In the genomic region with DNA sequence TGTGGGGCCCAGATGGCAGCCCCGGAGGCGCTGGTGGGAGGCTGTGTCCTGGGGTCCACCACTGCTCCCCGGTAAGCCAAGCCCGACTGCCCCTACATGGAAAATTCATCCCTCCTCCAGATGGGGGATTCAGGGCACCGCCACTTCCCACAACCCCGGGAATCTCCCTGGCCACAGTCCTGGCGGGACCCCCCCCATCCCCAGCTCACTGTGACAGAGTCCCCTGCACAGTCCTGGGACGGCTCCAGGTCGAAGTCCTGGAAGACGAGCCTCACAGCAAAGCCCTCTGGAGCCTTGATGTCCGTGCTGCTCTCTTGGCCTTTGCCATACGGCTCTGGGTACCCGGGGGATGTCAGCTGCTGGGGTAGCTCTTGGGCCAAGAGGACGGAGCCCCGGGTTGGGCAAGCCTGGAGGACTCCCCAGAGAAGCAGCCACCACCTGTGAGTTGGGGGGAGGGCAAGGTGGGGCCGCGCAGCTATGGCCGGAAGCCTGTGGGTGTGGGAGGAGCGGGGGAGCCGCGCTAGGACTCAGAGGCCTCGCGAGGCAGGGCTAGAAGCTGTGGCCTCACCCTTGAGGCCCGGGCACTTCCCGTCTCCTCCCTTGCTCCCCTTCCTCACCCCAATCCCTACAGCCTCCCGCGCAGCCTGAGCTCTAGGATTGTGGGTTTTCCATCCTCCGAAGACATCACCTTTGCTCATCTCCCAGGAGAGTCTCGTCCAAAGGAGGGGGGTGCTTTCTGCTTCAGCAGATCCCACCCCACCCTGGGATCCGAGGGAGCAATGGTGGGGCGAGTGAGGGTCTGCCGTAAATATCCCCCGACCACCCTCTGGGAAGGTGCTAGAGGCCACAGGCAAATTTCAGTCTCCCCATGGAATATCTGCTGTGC, we compare ENCODE assay signal across 8 cellular contexts. TPM values are rescaled to one million over a fixed set of nuclear protein-coding genes. Genes with fewer than 3 reads are reported as not detected.
DNase-seq lines count a peak whose midpoint lies in the region; ATAC-seq, FAIRE-seq and TF ChIP-seq lines count a peak whose summit lies in the region.

No MANE protein-coding gene starts in this region.

- H3K36me3 ChIP-seq in IMR-90 (ENCODE audit: control insufficient read depth, insufficient read depth, low read length) = peaks cover 9% of the 10 kb centered on the region
- H3K36me3 ChIP-seq in astrocyte (ENCODE audit: insufficient read depth, low read length) = no peaks in the 10 kb centered on the region
- H3K36me3 ChIP-seq in iPS-18a (ENCODE audit: control insufficient read depth, low read depth, low read length) = no peaks in the 10 kb centered on the region
- peaks cover 0 to 27% (median 13%) of the 10 kb centered on the region in 6 donors for H3K36me3 ChIP-seq in spleen

- H3K23ac ChIP-seq in IMR-90 (ENCODE audit: low read depth, low read length) = peak overlapping the region; percentile 99

- peak overlapping the region; percentile 100 for H4K91ac ChIP-seq in IMR-90 (ENCODE audit: insufficient read depth, low read depth, low read length)

- peak overlapping the region; percentile 99 for H3K18ac ChIP-seq in IMR-90 (ENCODE audit: low read depth, low read length)

- H2AK5ac ChIP-seq in IMR-90 (ENCODE audit: low read depth, low read length) = peak overlapping the region; percentile 90

- H3K79me1 ChIP-seq in IMR-90 (ENCODE audit: low read depth in 1 of 2, low read length in 2 of 2) = peaks cover 27 to 50% of the 10 kb centered on the region in 2 experiments

- H3K27ac ChIP-seq in IMR-90 (ENCODE audit: insufficient read depth, low read length) (peak overlapping the region; percentile 97), astrocyte (ENCODE audit: low read depth, low read length) (peak overlapping the region; percentile 65), iPS-18a (ENCODE audit: low read length) (peak overlapping the region; percentile 49), spleen (peak overlapping the region; percentile 89 to 98 (median 96))

- H3K4me3 ChIP-seq in IMR-90 (ENCODE audit: insufficient read depth, low read depth, low read length) (peak overlapping the region; percentile 66), astrocyte (ENCODE audit: insufficient read depth, low read depth, low read length) (peak overlapping the region; percentile 75), iPS-18a (ENCODE audit: low read length) (peak overlapping the region; percentile 91), spleen (peak overlapping the region; percentile 58 to 86 (median 68))

- H3K4me2 ChIP-seq in IMR-90 (ENCODE audit: low read depth, low read length) (peak overlapping the region; percentile 96), astrocyte (ENCODE audit: low read length) (peak overlapping the region; percentile 96)

- peak overlapping the region; percentile 100 for H3K4ac ChIP-seq in IMR-90 (ENCODE audit: low read depth, low read length)

- H4K8ac ChIP-seq in IMR-90 (ENCODE audit: low read depth in 2 of 2, low read length in 2 of 2) = peak overlapping the region; percentile 97 to 100

- H3K27ac Mint-ChIP-seq in astrocyte (ENCODE audit: unreplicated experiment) = peak overlapping the region; percentile 86

- no peaks in the 10 kb centered on the region; the same call in 1 of the 2 replicates for H4K20me1 ChIP-seq in IMR-90 (ENCODE audit: insufficient read depth, low read length)
- H4K20me1 ChIP-seq in astrocyte (ENCODE audit: insufficient read depth, low read length) = peaks cover 4% of the 10 kb centered on the region

- H2AFZ ChIP-seq in IMR-90 (replicated peaks; ENCODE audit: low read length, poor library complexity) = peak overlapping the region; percentile 98
- peak overlapping the region; percentile 82 for H2AFZ ChIP-seq in astrocyte (ENCODE audit: low read depth, low read length)

- peak overlapping the region; percentile 100 for H2AK9ac ChIP-seq in IMR-90 (replicated peaks; ENCODE audit: low read depth, low read length, poor library complexity)

- CTCF ChIA-PET in IMR-90 (lab: Yijun Ruan, JAX) = interaction anchor here (1.0 to 2.1 kb wide), 5 partner anchors 9 to 184 kb away, joined by 3 to 9 read pairs (median 4); a partner anchor contains a TSS

- DNase-seq in ELR (ENCODE audit: low read depth) (peak; percentile 88), IMR-90 (peak; percentile 70), T-helper 2 cell (peak; percentile 38 to 93 (median 56)), astrocyte (ENCODE audit: low read depth) (peak; percentile 59), spleen (peak; percentile 97), COLO829 (ENCODE audit: low spot score) (no peak)

- H3K4me1 Mint-ChIP-seq in astrocyte (ENCODE audit: low read depth, unreplicated experiment) = peaks cover 2% of the 10 kb centered on the region

- H3K4me1 ChIP-seq in IMR-90 (ENCODE audit: control insufficient read depth, insufficient read depth, low read length) (peaks cover 5% of the 10 kb centered on the region; the same call in 1 of the 2 replicates), astrocyte (ENCODE audit: insufficient read depth, low read length) (peaks cover 10% of the 10 kb centered on the region), iPS-18a (ENCODE audit: control insufficient read depth, low read depth, low read length) (no peaks in the 10 kb centered on the region), spleen (peaks cover 16 to 95% (median 53%) of the 10 kb centered on the region in 6 donors)

- TF ChIP-seq RAD21 in IMR-90 (IDR thresholded peaks at IDR 0.05; ENCODE audit: low read length) = no peak

- peak overlapping the region; percentile 96 for H3K9ac ChIP-seq in IMR-90 (ENCODE audit: low read depth, low read length)
- peak overlapping the region; percentile 92 for H3K9ac ChIP-seq in astrocyte (ENCODE audit: low read length)
- peak overlapping the region; percentile 80 for H3K9ac ChIP-seq in iPS-18a (ENCODE audit: low read length)

- H2BK120ac ChIP-seq in IMR-90 (ENCODE audit: low read depth, low read length) = peak overlapping the region; percentile 94

- POLR2A ChIA-PET in IMR-90 (lab: Charles Lee; ENCODE audit: unreplicated experiment) = no interaction called here

- TF ChIP-seq POLR2A in IMR-90 (IDR thresholded peaks at IDR 0.05; ENCODE audit: low read depth, low read length) (peak; percentile 60; the same call in 1 of the 2 replicates), spleen (IDR thresholded peaks at IDR 0.05) (peak in 2 of 3 donors; percentile 11 to 33)

- peak overlapping the region; percentile 97 for H2BK5ac ChIP-seq in IMR-90 (ENCODE audit: low read depth, low read length, poor library complexity, severe bottlenecking)

- H3K14ac ChIP-seq in IMR-90 (replicated peaks; ENCODE audit: low read depth, low read length) = peak overlapping the region; percentile 100

- peak overlapping the region; percentile 59; the same call in 1 of the 3 replicates for H2BK15ac ChIP-seq in IMR-90 (ENCODE audit: low read depth, low read length)

- H3K27me3 Mint-ChIP-seq in astrocyte (ENCODE audit: low read depth, unreplicated experiment) = peaks cover 6% of the 10 kb centered on the region

- FAIRE-seq in astrocyte (lab: Jason Lieb, UNC) = no peak

- H3K9me3 ChIP-seq in IMR-90 (ENCODE audit: control insufficient read depth, insufficient read depth, low read length) (no peaks in the 10 kb centered on the region), astrocyte (ENCODE audit: insufficient read depth, low read depth, low read length) (no peaks in the 10 kb centered on the region), iPS-18a (ENCODE audit: control insufficient read depth, low read depth, low read length) (no peaks in the 10 kb centered on the region), spleen (peaks cover 0 to 15% (median 11%) of the 10 kb centered on the region in 8 donors)

- 4% methylated on average over 6 of the region's 33 CpGs; no CpG with 5 or more reads in 1 of the 2 experiments for WGBS in IMR-90 (ENCODE audit: extremely low coverage in 2 of 2, insufficient read length in 1 of 2), 2 experiments
- 1 to 8% (median 3%) methylated on average over 20 to 33 of the region's 33 CpGs for WGBS in spleen, 5 donors

- peaks cover 10% of the 10 kb centered on the region for H3K36me3 Mint-ChIP-seq in astrocyte (ENCODE audit: low read depth, unreplicated experiment)

- ATAC-seq in GM21529 (IDR thresholded peaks at IDR 0.05; ENCODE audit: unreplicated experiment) (peak; percentile 83), IMR-90 (ENCODE audit: low read depth) (peak; percentile 87)

- no peak for TF ChIP-seq CTCF in IMR-90 (conservative IDR thresholded peaks at IDR 0.05; ENCODE audit: low read depth, low read length)
- no peak for TF ChIP-seq CTCF in astrocyte (IDR thresholded peaks at IDR 0.05; ENCODE audit: insufficient read depth, low read depth, low read length)
- peak in 1 of 11 experiments; percentile 20 for TF ChIP-seq CTCF in spleen (IDR thresholded peaks at IDR 0.05 in 8 of 11, conservative IDR thresholded peaks at IDR 0.05 in 3 of 11)

- BruUV-seq in IMR-90 (replicated peaks; lab: Mats Ljungman, UMichigan) = no TSS peak

- H3K4me3 Mint-ChIP-seq in astrocyte (ENCODE audit: unreplicated experiment) = peak overlapping the region; percentile 86

- dilution Hi-C loops in IMR-90 (cut with HindIII; ENCODE audit: low sequenced_read_pairs, unreplicated experiment) = no loop called here

- peaks cover 7% of the 10 kb centered on the region for H3K79me2 ChIP-seq in astrocyte (ENCODE audit: insufficient read depth, low read length)

- H2BK20ac ChIP-seq in IMR-90 (ENCODE audit: low read depth, low read length) = peak overlapping the region; percentile 72

- in situ Hi-C loops in IMR-90 (cut with MboI; ENCODE audit: low sequenced_read_pairs) = no loop called here

- peak overlapping the region; percentile 97 for H4K5ac ChIP-seq in IMR-90 (ENCODE audit: low read depth, low read length)

- 0 out of 2 replicates have a peak, but pooled peaks cover 2% of the 10 kb centered on the region for H3K9me1 ChIP-seq in IMR-90 (ENCODE audit: insufficient read depth, low read length)

- intact Hi-C loops in IMR-90 (cut with micrococcal nuclease) = no loop called here
- intact Hi-C loops in spleen (cut with DNase I; ENCODE audit: low total_unique reads) = no loop called here

- peaks cover 4% of the 10 kb centered on the region for H3K9me3 Mint-ChIP-seq in astrocyte (ENCODE audit: unreplicated experiment)

- peak overlapping the region; percentile 94 for H3K56ac ChIP-seq in IMR-90 (ENCODE audit: extremely low read depth, insufficient read depth, low read length)

- no peaks in the 10 kb centered on the region for H3K27me3 ChIP-seq in IMR-90 (ENCODE audit: control insufficient read depth, insufficient read depth, low read length)
- H3K27me3 ChIP-seq in astrocyte (ENCODE audit: insufficient read depth, low read length) = no peaks in the 10 kb centered on the region
- H3K27me3 ChIP-seq in iPS-18a (ENCODE audit: control insufficient read depth, insufficient read depth, low read length) = no peaks in the 10 kb centered on the region
- no peaks in the 10 kb centered on the region for H3K27me3 ChIP-seq in spleen (replicated peaks in 1 of 7)

RNA-seq across cellular contexts. Expression of a gene that starts 0.7 kb away (rescaled TPM):
- 7.5 and 9.1 TPM in 2 replicates for total RNA-seq in IMR-90 (2012; rRNA removed)
- polyA plus RNA-seq in IMR-90 (2012; rRNA removed) = 12.0 and 12.3 TPM in 2 replicates
- polyA plus RNA-seq in IMR-90 (2012; cell fraction: cytosol; rRNA removed) = 4.2 and 12.6 TPM in 2 replicates
- polyA plus RNA-seq in IMR-90 (2012; cell fraction: nucleus; rRNA removed; ENCODE audit: low replicate concordance) = 18.0 and 18.4 TPM in 2 replicates
- total RNA-seq in astrocyte = 11.0 and 12.1 TPM in 2 replicates
- total RNA-seq in spleen = 100 to 1,000 TPM in 3 of 7 donors, 10 to 100 TPM in 4; 67.0 to 126 (median 93.1) TPM
- polyA plus RNA-seq in spleen = 10 to 100 TPM; 19.1 to 26.1 (median 20.3) TPM

RNA-seq across cellular contexts. Expression of a gene that starts 16.0 kb away (rescaled TPM):
- total RNA-seq in IMR-90 (2012; rRNA removed) (19.4 and 38.4 TPM in 2 replicates), astrocyte (0.86 and 1.6 TPM in 2 replicates), spleen (100 to 1,000 TPM; 188 to 421 (median 289) TPM)
- polyA plus RNA-seq in IMR-90 (2012; rRNA removed) (153 and 165 TPM in 2 replicates), spleen (100 to 1,000 TPM in 2 of 3 donors, 10 to 100 TPM in 1; 91.8 to 183 (median 154) TPM)
- 93.2 and 225 TPM in 2 replicates for polyA plus RNA-seq in IMR-90 (2012; cell fraction: cytosol; rRNA removed)
- polyA plus RNA-seq in IMR-90 (2012; cell fraction: nucleus; rRNA removed; ENCODE audit: low replicate concordance) = 86.8 and 97.2 TPM in 2 replicates

RNA-seq across cellular contexts. Expression of a gene that starts 20.4 kb away (rescaled TPM):
- total RNA-seq in IMR-90 (2012; rRNA removed) = not detected in 2 replicates
- 0.15 TPM in 1 of 2 replicates, not detected in the other for polyA plus RNA-seq in IMR-90 (2012; rRNA removed)
- not detected in 2 replicates for polyA plus RNA-seq in IMR-90 (2012; cell fraction: cytosol; rRNA removed)
- polyA plus RNA-seq in IMR-90 (2012; cell fraction: nucleus; rRNA removed; ENCODE audit: low replicate concordance) = 0.38 and 1.1 TPM in 2 replicates
- total RNA-seq in astrocyte = not detected in 2 replicates
- 100 to 1,000 TPM in 5 of 7 donors, 10 to 100 TPM in 2; 55.5 to 158 (median 106) TPM for total RNA-seq in spleen
- polyA plus RNA-seq in spleen = 100 to 1,000 TPM in 1 of 3 donors, 10 to 100 TPM in 2; 93.2 to 170 (median 97.7) TPM

RNA-seq across cellular contexts. Expression of a gene that starts 21.9 kb away (rescaled TPM):
- total RNA-seq in IMR-90 (2012; rRNA removed) (4.1 and 5.3 TPM in 2 replicates), astrocyte (26.7 and 29.6 TPM in 2 replicates), spleen (100 to 1,000 TPM in 2 of 7 donors, 10 to 100 TPM in 5; 40.1 to 131 (median 87.9) TPM)
- polyA plus RNA-seq in IMR-90 (2012; rRNA removed) (14.5 and 16.4 TPM in 2 replicates), spleen (10 to 100 TPM; 15.0 to 21.5 (median 18.7) TPM)
- 18.2 and 22.0 TPM in 2 replicates for polyA plus RNA-seq in IMR-90 (2012; cell fraction: cytosol; rRNA removed)
- 118 and 208 TPM in 2 replicates for polyA plus RNA-seq in IMR-90 (2012; cell fraction: nucleus; rRNA removed; ENCODE audit: low replicate concordance)

RNA-seq across cellular contexts. Expression of a gene that starts 47.8 kb away (rescaled TPM):
- total RNA-seq in IMR-90 (2012; rRNA removed) (34.4 and 49.6 TPM in 2 replicates), astrocyte (5.2 and 6.2 TPM in 2 replicates), spleen (100 to 1,000 TPM; 235 to 451 (median 312) TPM)
- polyA plus RNA-seq in IMR-90 (2012; rRNA removed) (64.1 and 85.4 TPM in 2 replicates), spleen (100 to 1,000 TPM; 102 to 179 (median 128) TPM)
- polyA plus RNA-seq in IMR-90 (2012; cell fraction: cytosol; rRNA removed) = 38.0 and 64.8 TPM in 2 replicates
- 60.2 and 228 TPM in 2 replicates for polyA plus RNA-seq in IMR-90 (2012; cell fraction: nucleus; rRNA removed; ENCODE audit: low replicate concordance)

Comparison
In these comparisons a context has a peak if more than half of its experiments do, and no peak if none do; other contexts are left out.
1. RNA of a gene that starts 20.4 kb away (total RNA-seq): 55.5 to 158 TPM in spleen; not detected in astrocyte and not detected in IMR-90; every median in the first group is over 10 times any median in the second.
2. Peak in every context shown above with its lines, with median percentiles within 50 percentile points of each other: H3K27ac ChIP-seq, H3K4me3 ChIP-seq and H3K9ac ChIP-seq.